16 cellular contexts compared by ENCODE assay signal in genomic region chr2:99806758-99807157, GRCh38.
A peak's percentile ranks its signal among the peaks of the same experiment; 100 is the strongest.
DNase-seq lines count a peak whose midpoint lies in the region; ATAC-seq and TF ChIP-seq lines count a peak whose summit lies in the region.
"Had no signal": no experiment of that assay in that cellular context is flagged by ENCODE, and none has a peak within 500 bp of the region (broad histone marks: within the 10 kb centered on the region; RNA-seq: fewer than 3 reads in every experiment).

No MANE protein-coding gene starts in this region.

- H3K4me3 Mint-ChIP-seq in endodermal cell = no peak overlapping the region
- H3K4me3 Mint-ChIP-seq: CD4-positive, alpha-beta T cell; effector memory CD8-positive, alpha-beta T cell had no signal

- TF ChIP-seq CTCF in SK-N-SH (IDR thresholded peaks at IDR 0.05) (no peak), fibroblast of the aortic adventitia (IDR thresholded peaks at IDR 0.05; ENCODE audit: insufficient read depth, low read length) (no peak), retinal pigment epithelial cell (conservative IDR thresholded peaks at IDR 0.05; ENCODE audit: low read depth, low read length) (no peak), endodermal cell (conservative IDR thresholded peaks at IDR 0.05) (no peak)

- no peaks in the 10 kb centered on the region for H3K79me2 ChIP-seq in SK-N-SH (ENCODE audit: insufficient read depth)
- H3K79me2 ChIP-seq: hepatocyte had no signal

- H3K27ac ChIP-seq in SK-N-SH (ENCODE audit: low read depth in 2 of 2, low read length in 1 of 2) (peak overlapping the region in 1 of 2 experiments; percentile 7; a peak in 1 of 4 replicates), aorta (ENCODE audit: low read depth in 1 of 2, low read length in 2 of 2) (no peak overlapping the region), endodermal cell (ENCODE audit: low read depth, low read length) (no peak overlapping the region)
- H3K27ac ChIP-seq: hepatocyte, psoas muscle, VCaP had no signal

- H3K27me3 ChIP-seq in SK-N-SH (ENCODE audit: insufficient read depth) = no peaks in the 10 kb centered on the region
- no peaks in the 10 kb centered on the region for H3K27me3 ChIP-seq in aorta (ENCODE audit: control insufficient read depth in 1 of 2, insufficient read depth in 2 of 2, low read length in 1 of 2)
- H3K27me3 ChIP-seq in endodermal cell (ENCODE audit: control insufficient read depth, insufficient read depth, low read length, poor library complexity, severe bottlenecking) = no peaks in the 10 kb centered on the region
- H3K27me3 ChIP-seq: hepatocyte had no signal

- H3K9me3 ChIP-seq in SK-N-SH (no peaks in the 10 kb centered on the region), aorta (ENCODE audit: control insufficient read depth, low read length) (no peaks in the 10 kb centered on the region), endodermal cell (ENCODE audit: control insufficient read depth, low read length) (no peaks in the 10 kb centered on the region)
- H3K9me3 ChIP-seq: psoas muscle had no signal

- H4K20me1 ChIP-seq in SK-N-SH (ENCODE audit: insufficient read depth) = no peaks in the 10 kb centered on the region

- H3F3A ChIP-seq in SK-N-SH (replicated peaks; ENCODE audit: insufficient read depth) = peaks cover 13% of the 10 kb centered on the region

- no peaks in the 10 kb centered on the region for H3K9me3 Mint-ChIP-seq in endodermal cell
- H3K9me3 Mint-ChIP-seq: CD4-positive, alpha-beta T cell; effector memory CD8-positive, alpha-beta T cell had no signal

- H2AFZ ChIP-seq in SK-N-SH (ENCODE audit: low read depth) = no peak overlapping the region
- H2AFZ ChIP-seq: hepatocyte had no signal

- CTCF ChIA-PET in SK-N-SH (lab: Yijun Ruan, JAX) = no interaction called here

- no peak for TF ChIP-seq RAD21 in SK-N-SH (IDR thresholded peaks at IDR 0.05; ENCODE audit: low read length)

- H3K4me1 ChIP-seq in SK-N-SH (ENCODE audit: control insufficient read depth in 1 of 2, insufficient read depth in 2 of 2, low read depth in 1 of 2, low read length in 1 of 2) (peaks cover 0 to 19% of the 10 kb centered on the region in 2 experiments; a peak in 1 of 4 replicates), aorta (ENCODE audit: control insufficient read depth in 1 of 2, insufficient read depth in 2 of 2, low read length in 2 of 2) (peaks cover 0 to 2% of the 10 kb centered on the region in 2 donors), endodermal cell (ENCODE audit: control insufficient read depth, insufficient read depth, low read length) (no peaks in the 10 kb centered on the region)
- H3K4me1 ChIP-seq: psoas muscle had no signal

- no peak overlapping the region; the same call in 1 of the 2 replicates for H3K4me2 ChIP-seq in SK-N-SH
- H3K4me2 ChIP-seq: hepatocyte had no signal

- H3K27ac Mint-ChIP-seq in endodermal cell = no peak overlapping the region
- H3K27ac Mint-ChIP-seq: CD4-positive, alpha-beta T cell; effector memory CD8-positive, alpha-beta T cell had no signal

- 43% methylated on average over 3 of the region's 4 CpGs for WGBS in SK-N-SH (ENCODE audit: low lambda C conversion rate)
- 86 to 87% methylated on average over 4 of the region's 4 CpGs for WGBS in aorta, 2 donors
- WGBS in endodermal cell (ENCODE audit: insufficient coverage in 1 of 2, insufficient read length in 1 of 2), 2 experiments = 92 to 100% methylated on average over 3 to 4 of the region's 4 CpGs

- ATAC-seq in aorta (ENCODE audit: low FRiP score) = no peak
- ATAC-seq: effector memory CD8-positive, alpha-beta T cell; psoas muscle had no signal

- no peak overlapping the region for H3K9ac ChIP-seq in SK-N-SH
- no peak overlapping the region for H3K9ac ChIP-seq in endodermal cell (ENCODE audit: extremely low read depth, low read length, poor library complexity, severe bottlenecking)

- peaks cover 2% of the 10 kb centered on the region for H3K27me3 Mint-ChIP-seq in endodermal cell (ENCODE audit: insufficient read depth)
- H3K27me3 Mint-ChIP-seq: CD4-positive, alpha-beta T cell had no signal

- no peaks in the 10 kb centered on the region for H3K9me2 ChIP-seq in SK-N-SH

- no peaks in the 10 kb centered on the region for H3K36me3 Mint-ChIP-seq in endodermal cell (ENCODE audit: low read depth)

- DNase-seq in EL (peak; percentile 95), SK-N-SH (no peak), fibroblast of the aortic adventitia (ENCODE audit: low read depth) (peak; percentile 43), retinal pigment epithelial cell (ENCODE audit: low read depth) (peak; percentile 64), aorta (no peak), endodermal cell (no peak), NCI-H1436 treated with DMSO at 0.1 percent for 48 hours (lab: John Stamatoyannopoulos, UW) (no peak)
- no peak for DNase-seq in activated CD4-positive, alpha-beta T cell treated with anti-CD3 and anti-CD28 coated beads, Interleukin-2, amount 50 U/mL, for 1 hour
- DNase-seq: activated effector memory CD4-positive, alpha-beta T cell treated with Interleukin-2 at 50 U/mL for 16 hours; CD4-positive, alpha-beta T cell; effector memory CD8-positive, alpha-beta T cell; GDM1; NCI-H1048; psoas muscle had no signal

- H3K36me3 ChIP-seq in SK-N-SH (replicated peaks in 1 of 2; ENCODE audit: control insufficient read depth in 1 of 2, insufficient read depth in 2 of 2, low read length in 1 of 2) (no peaks in the 10 kb centered on the region), aorta (ENCODE audit: control insufficient read depth in 1 of 2, insufficient read depth in 2 of 2, low read length in 1 of 2) (no peaks in the 10 kb centered on the region), endodermal cell (ENCODE audit: control insufficient read depth, insufficient read depth, low read length) (no peaks in the 10 kb centered on the region)

- no peaks in the 10 kb centered on the region for H3K4me1 Mint-ChIP-seq in endodermal cell

- H3K4me3 ChIP-seq in SK-N-SH (ENCODE audit: low read depth in 2 of 2, low read length in 1 of 2) (no peak overlapping the region), fibroblast of the aortic adventitia (ENCODE audit: low read depth, low read length) (no peak overlapping the region), retinal pigment epithelial cell (ENCODE audit: low read length) (no peak overlapping the region), aorta (ENCODE audit: low read length in 2 of 2) (no peak overlapping the region), endodermal cell (ENCODE audit: low read length) (no peak overlapping the region)
- H3K4me3 ChIP-seq: hepatocyte, psoas muscle had no signal

- peak in 1 of 2 experiments; percentile 76; a peak in 1 of 4 replicates for TF ChIP-seq EP300 in SK-N-SH (IDR thresholded peaks at IDR 0.05; ENCODE audit: borderline replicate concordance in 1 of 2, low read depth in 1 of 2, low read length in 1 of 2)

- POLR2A ChIA-PET in SK-N-SH (lab: Yijun Ruan, JAX) = no interaction called here

- intact Hi-C loops in aorta (cut with DNase I) = no loop called here

TF ChIP-seq in SK-N-SH, 30 proteins besides CTCF, POLR2A, EP300 and RAD21 (continues in another document):
- TF ChIP-seq NFIC (IDR thresholded peaks at IDR 0.05; ENCODE audit: borderline replicate concordance) = peak; percentile 85
- peak; percentile 86 for TF ChIP-seq TCF12 (IDR thresholded peaks at IDR 0.05)
- no peak for TF ChIP-seq CHD2 (IDR thresholded peaks at IDR 0.05; ENCODE audit: low read length, partially characterized antibody)
- peak; percentile 46; the same call in 1 of the 2 replicates for TF ChIP-seq ELF1 (IDR thresholded peaks at IDR 0.05)
- TF ChIP-seq MEF2A (IDR thresholded peaks at IDR 0.05; ENCODE audit: borderline replicate concordance, low read depth) = no peak
- peak; percentile 63 for TF ChIP-seq JUND (IDR thresholded peaks at IDR 0.05)
- TF ChIP-seq USF2 (IDR thresholded peaks at IDR 0.05; ENCODE audit: borderline replicate concordance, low read depth, low read length) = no peak
- TF ChIP-seq, protein P1, sequence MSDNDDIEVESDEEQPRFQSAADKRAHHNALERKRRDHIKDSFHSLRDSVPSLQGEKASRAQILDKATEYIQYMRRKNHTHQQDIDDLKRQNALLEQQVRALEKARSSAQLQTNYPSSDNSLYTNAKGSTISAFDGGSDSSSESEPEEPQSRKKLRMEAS (IDR thresholded peaks at IDR 0.05; ENCODE audit: low read depth) = peak; percentile 50; the same call in 1 of the 2 replicates
- TF ChIP-seq FOSL2 (IDR thresholded peaks at IDR 0.05; ENCODE audit: borderline replicate concordance, low read depth) = peak; percentile 56; the same call in 1 of the 2 replicates
- TF ChIP-seq, protein P2, sequence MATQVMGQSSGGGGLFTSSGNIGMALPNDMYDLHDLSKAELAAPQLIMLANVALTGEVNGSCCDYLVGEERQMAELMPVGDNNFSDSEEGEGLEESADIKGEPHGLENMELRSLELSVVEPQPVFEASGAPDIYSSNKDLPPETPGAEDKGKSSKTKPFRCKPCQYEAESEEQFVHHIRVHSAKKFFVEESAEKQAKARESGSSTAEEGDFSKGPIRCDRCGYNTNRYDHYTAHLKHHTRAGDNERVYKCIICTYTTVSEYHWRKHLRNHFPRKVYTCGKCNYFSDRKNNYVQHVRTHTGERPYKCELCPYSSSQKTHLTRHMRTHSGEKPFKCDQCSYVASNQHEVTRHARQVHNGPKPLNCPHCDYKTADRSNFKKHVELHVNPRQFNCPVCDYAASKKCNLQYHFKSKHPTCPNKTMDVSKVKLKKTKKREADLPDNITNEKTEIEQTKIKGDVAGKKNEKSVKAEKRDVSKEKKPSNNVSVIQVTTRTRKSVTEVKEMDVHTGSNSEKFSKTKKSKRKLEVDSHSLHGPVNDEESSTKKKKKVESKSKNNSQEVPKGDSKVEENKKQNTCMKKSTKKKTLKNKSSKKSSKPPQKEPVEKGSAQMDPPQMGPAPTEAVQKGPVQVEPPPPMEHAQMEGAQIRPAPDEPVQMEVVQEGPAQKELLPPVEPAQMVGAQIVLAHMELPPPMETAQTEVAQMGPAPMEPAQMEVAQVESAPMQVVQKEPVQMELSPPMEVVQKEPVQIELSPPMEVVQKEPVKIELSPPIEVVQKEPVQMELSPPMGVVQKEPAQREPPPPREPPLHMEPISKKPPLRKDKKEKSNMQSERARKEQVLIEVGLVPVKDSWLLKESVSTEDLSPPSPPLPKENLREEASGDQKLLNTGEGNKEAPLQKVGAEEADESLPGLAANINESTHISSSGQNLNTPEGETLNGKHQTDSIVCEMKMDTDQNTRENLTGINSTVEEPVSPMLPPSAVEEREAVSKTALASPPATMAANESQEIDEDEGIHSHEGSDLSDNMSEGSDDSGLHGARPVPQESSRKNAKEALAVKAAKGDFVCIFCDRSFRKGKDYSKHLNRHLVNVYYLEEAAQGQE (IDR thresholded peaks at IDR 0.05; ENCODE audit: low read depth, low read length) = no peak
- no peak for TF ChIP-seq FOXJ3 (CRISPR knock-in tag; IDR thresholded peaks at IDR 0.05)

Comparison
In these comparisons a context has a peak if more than half of its experiments do, and no peak if none do; other contexts are left out.
1. DNase-seq: peak in EL (single experiment), fibroblast of the aortic adventitia (single experiment) and retinal pigment epithelial cell (single experiment); none in SK-N-SH (single experiment), activated CD4-positive, alpha-beta T cell treated with anti-CD3 and anti-CD28 coated beads, Interleukin-2, amount 50 U/mL, for 1 hour (single experiment), aorta (0 of 2), endodermal cell (single experiment) and NCI-H1436 treated with DMSO at 0.1 percent for 48 hours (single experiment).